ENCODE assay signal across 9 cellular contexts in genomic region chr13:74136089-74136658, GRCh38. TPM values are rescaled to one million over a fixed set of nuclear protein-coding genes. Genes with fewer than 3 reads are reported as not detected.
DNase-seq lines count a peak whose midpoint lies in the region; ATAC-seq, FAIRE-seq and TF ChIP-seq lines count a peak whose summit lies in the region.
"Had no signal": no experiment of that assay in that cellular context is flagged by ENCODE, and none has a peak within 500 bp of the region (broad histone marks: within the 10 kb centered on the region; RNA-seq: fewer than 3 reads in every experiment).

No MANE protein-coding gene starts in this region.

- H4K20me1 ChIP-seq in mammary epithelial cell (ENCODE audit: insufficient read depth, low read length), result no peaks in the 10 kb centered on the region

- peak overlapping the region; percentile 83 for H2AFZ ChIP-seq in mammary epithelial cell (ENCODE audit: low read depth, low read length)

- BruUV-seq in mammary epithelial cell (replicated peaks; lab: Mats Ljungman, UMichigan), result TSS peak; percentile 55

- intact Hi-C loops in mammary epithelial cell (cut with micrococcal nuclease) (loop anchor here (5.0 kb wide), 2 partner anchors 306 to 414 kb away; no protein-coding TSS in a partner anchor), kidney (cut with DNase I) (no loop called here)

- in situ Hi-C loops in mammary epithelial cell (cut with MboI; ENCODE audit: low sequenced_read_pairs in 2 of 2), result no loop called here

- peaks cover 15% of the 10 kb centered on the region for H3K36me3 Mint-ChIP-seq in activated T-cell treated with anti-CD3 and anti-CD28 coated beads, Interleukin-2, amount 50 U/mL, for 24 hours (ENCODE audit: low read depth)

- no peak overlapping the region for H3K4me3 Mint-ChIP-seq in activated T-cell treated with anti-CD3 and anti-CD28 coated beads, Interleukin-2, amount 50 U/mL, for 24 hours
- H3K4me3 Mint-ChIP-seq: central memory CD8-positive, alpha-beta T cell had no signal

- peak overlapping the region; percentile 84 for H3K4me3 ChIP-seq in RWPE2 (ENCODE audit: severe bottlenecking)
- peak overlapping the region; percentile 43 to 67 (median 66) for H3K4me3 ChIP-seq in mammary epithelial cell (replicated peaks in 1 of 3; ENCODE audit: insufficient read depth in 1 of 3, low read depth in 2 of 3, low read length in 3 of 3)
- H3K4me3 ChIP-seq in kidney (ENCODE audit: low read length in 2 of 2), result peak overlapping the region; percentile 98 to 99

- TF ChIP-seq CTCF in RWPE2 (IDR thresholded peaks at IDR 0.05; ENCODE audit: poor library complexity, severe bottlenecking) (no peak), mammary epithelial cell (conservative IDR thresholded peaks at IDR 0.05 in 1 of 2, IDR thresholded peaks at IDR 0.05 in 1 of 2; ENCODE audit: extremely low read depth in 1 of 2, insufficient read depth in 1 of 2, low read depth in 1 of 2, low read length in 2 of 2) (peak in 1 of 2 donors; percentile 21), kidney (IDR thresholded peaks at IDR 0.05; ENCODE audit: borderline replicate concordance, extremely low read depth, insufficient read depth) (no peak)

- dilution Hi-C loops in mammary epithelial cell (cut with HindIII; ENCODE audit: low sequenced_read_pairs), result no loop called here

- peak overlapping the region; percentile 85 for H3K4me2 ChIP-seq in mammary epithelial cell (ENCODE audit: insufficient read depth, low read depth, low read length)

- no peaks in the 10 kb centered on the region for H3K27me3 Mint-ChIP-seq in activated T-cell treated with anti-CD3 and anti-CD28 coated beads, Interleukin-2, amount 50 U/mL, for 24 hours
- H3K27me3 Mint-ChIP-seq: central memory CD8-positive, alpha-beta T cell had no signal

- peaks cover 17% of the 10 kb centered on the region for H3K4me1 Mint-ChIP-seq in activated T-cell treated with anti-CD3 and anti-CD28 coated beads, Interleukin-2, amount 50 U/mL, for 24 hours (ENCODE audit: low read depth)

- no peaks in the 10 kb centered on the region for H3K36me3 ChIP-seq in RWPE2 (ENCODE audit: low read depth)
- H3K36me3 ChIP-seq in mammary epithelial cell (ENCODE audit: insufficient read depth, low read length), result no peaks in the 10 kb centered on the region
- no peaks in the 10 kb centered on the region for H3K36me3 ChIP-seq in kidney (ENCODE audit: control insufficient read depth in 1 of 2, insufficient read depth in 2 of 2, low read length in 2 of 2)

- ATAC-seq in RWPE2 (ENCODE audit: low read depth), result no peak
- no peak for ATAC-seq in left lobe of liver
- no peak for ATAC-seq in HG02970 (IDR thresholded peaks at IDR 0.05; ENCODE audit: low FRiP score, unreplicated experiment)

- DNase-seq in activated T-cell treated with anti-CD3 and anti-CD28 coated beads for 24 hours (ENCODE audit: low read depth) (peak; percentile 20), RWPE2 (ENCODE audit: low spot score) (peak; percentile 38), mammary epithelial cell (peak; percentile 67), kidney (peak; percentile 82), left lobe of liver (ENCODE audit: low spot score) (no peak)
- DNase-seq in activated T-cell treated with anti-CD3 and anti-CD28 coated beads, Interleukin-2, amount 50 U/mL, for 24 hours, result no peak
- DNase-seq in stimulated activated CD4-positive, alpha-beta T cell treated with anti-CD3 and anti-CD28 coated beads, Interleukin-2, amount 100 ng/mL, for 24 hours, result peak; percentile 50 to 57

- peaks cover 28% of the 10 kb centered on the region for H3K79me2 ChIP-seq in mammary epithelial cell (ENCODE audit: insufficient read depth, low read length)

- H3K27ac ChIP-seq in RWPE2 (ENCODE audit: poor library complexity, severe bottlenecking) (peak overlapping the region; percentile 87), mammary epithelial cell (ENCODE audit: insufficient read depth, low read depth, low read length) (peak overlapping the region; percentile 82), kidney (ENCODE audit: low read depth in 2 of 2, low read length in 2 of 2) (peak overlapping the region; percentile 90 to 95)

- CTCF ChIA-PET in mammary epithelial cell (lab: Charles Lee; ENCODE audit: low non-redundant PET), result interaction anchor here (0.6 to 0.7 kb wide), 2 partner anchors 1122 to 1498 kb away, joined by 3 to 12 read pairs; no protein-coding TSS in a partner anchor

- peak overlapping the region; percentile 91 for H3K9ac ChIP-seq in mammary epithelial cell (ENCODE audit: insufficient read depth, low read length)
- peak overlapping the region; percentile 52 to 99 for H3K9ac ChIP-seq in kidney (ENCODE audit: low read length in 2 of 2)

- H3K27me3 ChIP-seq in RWPE2 (ENCODE audit: insufficient read depth, poor library complexity, severe bottlenecking) (no peaks in the 10 kb centered on the region), mammary epithelial cell (ENCODE audit: insufficient read depth, low read length) (no peaks in the 10 kb centered on the region)

- H3K9me3 Mint-ChIP-seq in activated T-cell treated with anti-CD3 and anti-CD28 coated beads, Interleukin-2, amount 50 U/mL, for 24 hours, result no peaks in the 10 kb centered on the region
- H3K9me3 Mint-ChIP-seq: central memory CD8-positive, alpha-beta T cell had no signal

- H3K9me3 ChIP-seq in RWPE2 (ENCODE audit: severe bottlenecking), result no peaks in the 10 kb centered on the region
- H3K9me3 ChIP-seq in mammary epithelial cell (replicated peaks; ENCODE audit: insufficient read depth, low read length), result no peaks in the 10 kb centered on the region
- H3K9me3 ChIP-seq in kidney (ENCODE audit: control insufficient read depth in 1 of 2, low read length in 2 of 2), result no peaks in the 10 kb centered on the region

- WGBS in mammary epithelial cell (ENCODE audit: low coverage, missing lambda C conversion rate), result 4% methylated on average over 20 of the region's 27 CpGs

- H3K4me1 ChIP-seq in RWPE2 (ENCODE audit: insufficient read depth, poor library complexity, severe bottlenecking) (peaks cover 5% of the 10 kb centered on the region), mammary epithelial cell (ENCODE audit: insufficient read depth, low read length) (no peaks in the 10 kb centered on the region), kidney (ENCODE audit: control insufficient read depth in 1 of 2, insufficient read depth in 1 of 2, low read depth in 1 of 2, low read length in 2 of 2) (peaks cover 0 to under 1% of the 10 kb centered on the region in 2 donors)

- no peak for FAIRE-seq in kidney (lab: Jason Lieb, UNC)

- H3K27ac Mint-ChIP-seq in activated T-cell treated with anti-CD3 and anti-CD28 coated beads, Interleukin-2, amount 50 U/mL, for 24 hours, result no peak overlapping the region

RNA-seq across cellular contexts. Expression of gene KLF12, which starts 2.0 kb away (rescaled TPM):
- total RNA-seq in mammary epithelial cell, result 10 to 100 TPM; 10.7 to 11.9 TPM
- 8.2 TPM for polyA plus RNA-seq in mammary epithelial cell
- 9.0 TPM for polyA minus RNA-seq in mammary epithelial cell
- total RNA-seq in kidney, result 22.0 TPM
- polyA plus RNA-seq in kidney (ENCODE audit: insufficient read depth, low read depth, low replicate concordance), result 2.6 TPM
- total RNA-seq in left lobe of liver, result 15.7 TPM

Comparison
In these comparisons a context has a peak if more than half of its experiments do, and no peak if none do; other contexts are left out.
1. DNase-seq: peak in activated T-cell treated with anti-CD3 and anti-CD28 coated beads for 24 hours (single experiment), RWPE2 (single experiment), mammary epithelial cell (single experiment), kidney (single experiment) and stimulated activated CD4-positive, alpha-beta T cell treated with anti-CD3 and anti-CD28 coated beads, Interleukin-2, amount 100 ng/mL, for 24 hours (2 of 2); none in activated T-cell treated with anti-CD3 and anti-CD28 coated beads, Interleukin-2, amount 50 U/mL, for 24 hours (single experiment) and left lobe of liver (single experiment).
2. Peak in every context shown above with its lines, with median percentiles within 50 percentile points of each other: H3K27ac ChIP-seq and H3K4me3 ChIP-seq.